ENCODE assay signal across 2 cellular contexts in the genomic region with DNA sequence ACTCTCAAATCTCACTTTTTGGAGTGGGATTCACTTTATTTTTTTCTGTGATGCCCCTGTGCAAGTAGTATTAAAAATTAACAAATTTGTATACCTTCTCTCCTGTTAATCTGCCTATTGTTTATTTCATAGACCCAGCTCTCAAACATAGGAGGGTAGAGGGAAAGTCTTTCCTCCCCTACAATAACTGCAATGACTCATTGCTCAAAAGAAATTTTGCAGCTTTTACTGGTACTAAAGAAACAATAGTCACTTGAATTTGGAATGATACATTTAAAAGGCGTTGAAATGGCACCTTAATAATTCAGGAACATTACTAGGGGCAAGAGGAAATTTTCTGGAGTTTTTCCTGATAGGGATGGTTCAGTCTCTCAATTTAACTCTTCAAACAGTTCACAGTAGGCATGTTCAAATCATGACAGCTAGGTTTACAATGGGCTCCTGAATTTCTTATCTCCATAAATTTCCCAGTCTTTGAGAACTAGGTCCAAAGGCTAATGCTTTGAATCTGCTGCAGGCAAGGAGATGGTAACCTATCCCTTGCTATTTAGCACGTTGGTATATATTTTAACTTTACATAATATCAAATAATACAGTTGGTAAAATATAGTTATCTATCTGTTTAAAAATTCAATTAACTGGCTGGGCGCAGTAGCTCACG.
A peak's percentile ranks its signal among the peaks of the same experiment; 100 is the strongest.
TF ChIP-seq lines count a peak whose summit lies in the region.

No MANE protein-coding gene starts in this region.

TF ChIP-seq in HEK293, 187 proteins besides CTCF, POLR2A, EP300 and RAD21 (continues in another document):
- TF ChIP-seq, protein P1, sequence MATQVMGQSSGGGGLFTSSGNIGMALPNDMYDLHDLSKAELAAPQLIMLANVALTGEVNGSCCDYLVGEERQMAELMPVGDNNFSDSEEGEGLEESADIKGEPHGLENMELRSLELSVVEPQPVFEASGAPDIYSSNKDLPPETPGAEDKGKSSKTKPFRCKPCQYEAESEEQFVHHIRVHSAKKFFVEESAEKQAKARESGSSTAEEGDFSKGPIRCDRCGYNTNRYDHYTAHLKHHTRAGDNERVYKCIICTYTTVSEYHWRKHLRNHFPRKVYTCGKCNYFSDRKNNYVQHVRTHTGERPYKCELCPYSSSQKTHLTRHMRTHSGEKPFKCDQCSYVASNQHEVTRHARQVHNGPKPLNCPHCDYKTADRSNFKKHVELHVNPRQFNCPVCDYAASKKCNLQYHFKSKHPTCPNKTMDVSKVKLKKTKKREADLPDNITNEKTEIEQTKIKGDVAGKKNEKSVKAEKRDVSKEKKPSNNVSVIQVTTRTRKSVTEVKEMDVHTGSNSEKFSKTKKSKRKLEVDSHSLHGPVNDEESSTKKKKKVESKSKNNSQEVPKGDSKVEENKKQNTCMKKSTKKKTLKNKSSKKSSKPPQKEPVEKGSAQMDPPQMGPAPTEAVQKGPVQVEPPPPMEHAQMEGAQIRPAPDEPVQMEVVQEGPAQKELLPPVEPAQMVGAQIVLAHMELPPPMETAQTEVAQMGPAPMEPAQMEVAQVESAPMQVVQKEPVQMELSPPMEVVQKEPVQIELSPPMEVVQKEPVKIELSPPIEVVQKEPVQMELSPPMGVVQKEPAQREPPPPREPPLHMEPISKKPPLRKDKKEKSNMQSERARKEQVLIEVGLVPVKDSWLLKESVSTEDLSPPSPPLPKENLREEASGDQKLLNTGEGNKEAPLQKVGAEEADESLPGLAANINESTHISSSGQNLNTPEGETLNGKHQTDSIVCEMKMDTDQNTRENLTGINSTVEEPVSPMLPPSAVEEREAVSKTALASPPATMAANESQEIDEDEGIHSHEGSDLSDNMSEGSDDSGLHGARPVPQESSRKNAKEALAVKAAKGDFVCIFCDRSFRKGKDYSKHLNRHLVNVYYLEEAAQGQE (tag by site-specific recombination; IDR thresholded peaks at IDR 0.05), result no peak
- no peak for TF ChIP-seq ZNF629 (tag by site-specific recombination; IDR thresholded peaks at IDR 0.05)
- TF ChIP-seq TRIM28 (IDR thresholded peaks at IDR 0.05; ENCODE audit: borderline replicate concordance, low read length), result no peak
- TF ChIP-seq RBAK (tag by site-specific recombination; IDR thresholded peaks at IDR 0.05), result no peak
- 0 out of 2 replicates have a peak, but pooled peaks have one; percentile 19 for TF ChIP-seq OSR2 (tag by site-specific recombination; IDR thresholded peaks at IDR 0.05)
- TF ChIP-seq, protein P2, sequence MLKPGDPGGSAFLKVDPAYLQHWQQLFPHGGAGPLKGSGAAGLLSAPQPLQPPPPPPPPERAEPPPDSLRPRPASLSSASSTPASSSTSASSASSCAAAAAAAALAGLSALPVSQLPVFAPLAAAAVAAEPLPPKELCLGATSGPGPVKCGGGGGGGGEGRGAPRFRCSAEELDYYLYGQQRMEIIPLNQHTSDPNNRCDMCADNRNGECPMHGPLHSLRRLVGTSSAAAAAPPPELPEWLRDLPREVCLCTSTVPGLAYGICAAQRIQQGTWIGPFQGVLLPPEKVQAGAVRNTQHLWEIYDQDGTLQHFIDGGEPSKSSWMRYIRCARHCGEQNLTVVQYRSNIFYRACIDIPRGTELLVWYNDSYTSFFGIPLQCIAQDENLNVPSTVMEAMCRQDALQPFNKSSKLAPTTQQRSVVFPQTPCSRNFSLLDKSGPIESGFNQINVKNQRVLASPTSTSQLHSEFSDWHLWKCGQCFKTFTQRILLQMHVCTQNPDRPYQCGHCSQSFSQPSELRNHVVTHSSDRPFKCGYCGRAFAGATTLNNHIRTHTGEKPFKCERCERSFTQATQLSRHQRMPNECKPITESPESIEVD (tag by site-specific recombination; IDR thresholded peaks at IDR 0.05), result peak; percentile 86
- no peak for TF ChIP-seq ZNF433 (tag by site-specific recombination; IDR thresholded peaks at IDR 0.05; ENCODE audit: low read depth)
- TF ChIP-seq ZNF600 (tag by site-specific recombination; IDR thresholded peaks at IDR 0.05), result no peak
- TF ChIP-seq PRDM1 (tag by site-specific recombination; IDR thresholded peaks at IDR 0.05), result peak; percentile 79; the same call in 1 of the 2 replicates
- TF ChIP-seq ZNF404 (tag by site-specific recombination; IDR thresholded peaks at IDR 0.05), result no peak
- no peak for TF ChIP-seq SCRT2 (tag by site-specific recombination; IDR thresholded peaks at IDR 0.05)
- TF ChIP-seq ZNF391 (tag by site-specific recombination; IDR thresholded peaks at IDR 0.05; ENCODE audit: borderline replicate concordance, low read depth), result no peak
- TF ChIP-seq ZNF610 (tag by site-specific recombination; IDR thresholded peaks at IDR 0.05; ENCODE audit: borderline replicate concordance), result no peak
- TF ChIP-seq ZNF792 (tag by site-specific recombination; IDR thresholded peaks at IDR 0.05), result no peak
- no peak for TF ChIP-seq ZNF157 (tag by site-specific recombination; IDR thresholded peaks at IDR 0.05)
- no peak for TF ChIP-seq ZSCAN23 (tag by site-specific recombination; IDR thresholded peaks at IDR 0.05)
- no peak for TF ChIP-seq ZNF174 (tag by site-specific recombination; IDR thresholded peaks at IDR 0.05)
- no peak for TF ChIP-seq ZNF76 (tag by site-specific recombination; IDR thresholded peaks at IDR 0.05; ENCODE audit: borderline replicate concordance, low read depth)
- TF ChIP-seq ELK4 (IDR thresholded peaks at IDR 0.05; ENCODE audit: borderline replicate concordance, low read depth, low read length), result no peak
- no peak for TF ChIP-seq HOXC10 (CRISPR knock-in tag; IDR thresholded peaks at IDR 0.05)
- TF ChIP-seq ZBTB48 (tag by site-specific recombination; IDR thresholded peaks at IDR 0.05), result no peak
- TF ChIP-seq BCL6B (tag by site-specific recombination; IDR thresholded peaks at IDR 0.05), result no peak
- TF ChIP-seq ZNF624 (tag by site-specific recombination; IDR thresholded peaks at IDR 0.05), result no peak

TF ChIP-seq in endothelial cell of umbilical vein, 7 proteins besides CTCF, POLR2A, EP300 and RAD21:
- peak; percentile 5 for TF ChIP-seq FOS (IDR thresholded peaks at IDR 0.05; ENCODE audit: borderline replicate concordance, insufficient read depth, low read length)
- TF ChIP-seq, protein P3, sequence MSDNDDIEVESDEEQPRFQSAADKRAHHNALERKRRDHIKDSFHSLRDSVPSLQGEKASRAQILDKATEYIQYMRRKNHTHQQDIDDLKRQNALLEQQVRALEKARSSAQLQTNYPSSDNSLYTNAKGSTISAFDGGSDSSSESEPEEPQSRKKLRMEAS (IDR thresholded peaks at IDR 0.05; ENCODE audit: insufficient read depth, insufficient read length), result no peak
